21 cellular contexts compared by ENCODE assay signal in genomic region chr15:43299411-43299810, GRCh38. TPM values are rescaled to one million over a fixed set of nuclear protein-coding genes. Genes with fewer than 3 reads are reported as not detected.
DNase-seq lines count a peak whose midpoint lies in the region; ATAC-seq, FAIRE-seq and TF ChIP-seq lines count a peak whose summit lies in the region.
"Had no signal": no experiment of that assay in that cellular context is flagged by ENCODE, and none has a peak within 500 bp of the region (broad histone marks: within the 10 kb centered on the region; RNA-seq: fewer than 3 reads in every experiment).

No MANE protein-coding gene starts in this region.

- no peaks in the 10 kb centered on the region for H3K27me3 ChIP-seq in small intestine (ENCODE audit: control insufficient read depth in 2 of 2, insufficient read depth in 2 of 2, low read length in 2 of 2)
- no peaks in the 10 kb centered on the region for H3K27me3 ChIP-seq in prostate gland (replicated peaks; ENCODE audit: insufficient read depth)
- H3K27me3 ChIP-seq: BE2C had no signal

- DNase-seq in NCI-H2196 (lab: John Stamatoyannopoulos, UW; ENCODE audit: unreplicated experiment) (peak; percentile 19), NCI-H69 (lab: John Stamatoyannopoulos, UW) (peak; percentile 11), SW480 (ENCODE audit: low spot score) (peak; percentile 13), small intestine (peak; percentile 24), prostate gland (ENCODE audit: low spot score) (no peak), left colon (no peak), GM10266 (ENCODE audit: extremely low spot score) (no peak)
- DNase-seq: ACHN; BE2C; CD4-positive, CD25-positive, alpha-beta regulatory T cell; GDM1; GOT3; H7; HFFc6; IMR-90 had no signal

- TF ChIP-seq POLR2A in prostate gland (IDR thresholded peaks at IDR 0.05) = no peak

- intact Hi-C loops in prostate gland (cut with DNase I) = no loop called here
- intact Hi-C loops in left colon (cut with DNase I, micrococcal nuclease) = no loop called here

- H3K36me3 ChIP-seq in small intestine (ENCODE audit: control insufficient read depth in 2 of 2, insufficient read depth in 2 of 2, low read length in 2 of 2) (no peaks in the 10 kb centered on the region), prostate gland (no peaks in the 10 kb centered on the region)
- H3K36me3 ChIP-seq: BE2C had no signal

- H3K27ac ChIP-seq in small intestine (ENCODE audit: low read depth in 1 of 2, low read length in 1 of 2) = no peak overlapping the region
- no peak overlapping the region for H3K27ac ChIP-seq in prostate gland

- H3K4me1 ChIP-seq in small intestine (ENCODE audit: control insufficient read depth in 2 of 2, insufficient read depth in 1 of 2, low read depth in 1 of 2, low read length in 1 of 2) (no peaks in the 10 kb centered on the region), prostate gland (replicated peaks) (no peaks in the 10 kb centered on the region)
- H3K4me1 ChIP-seq: BE2C had no signal

- WGBS in small intestine, 3 donors = 25 to 62% (median 38%) methylated on average over 3 of the region's 3 CpGs
- 61% methylated on average over 3 of the region's 3 CpGs for WGBS in prostate gland

- H3K4me3 ChIP-seq in small intestine (ENCODE audit: low read depth in 1 of 2, low read length in 2 of 2) (no peak overlapping the region), prostate gland (no peak overlapping the region)
- H3K4me3 ChIP-seq: GM12878 had no signal

- ATAC-seq in left colon = no peak
- ATAC-seq: GM12878, HCT116 had no signal

- TF ChIP-seq CTCF in prostate gland (IDR thresholded peaks at IDR 0.05) = no peak
- TF ChIP-seq CTCF in GM10266 (IDR thresholded peaks at IDR 0.05; ENCODE audit: control insufficient read depth, insufficient read depth, low read depth, missing control alignments) = no peak

- no peak for FAIRE-seq in small intestine (lab: Jason Lieb, UNC)
- FAIRE-seq: A204.1, D721Med, GM12878, HTR-8/SVneo had no signal

- no peaks in the 10 kb centered on the region for H3K9me3 ChIP-seq in small intestine (ENCODE audit: control insufficient read depth, low read depth)
- H3K9me3 ChIP-seq in prostate gland = no peaks in the 10 kb centered on the region
- H3K9me3 ChIP-seq: BE2C, Caco-2 had no signal

RNA-seq across cellular contexts. Expression of gene TGM7, which starts 2.6 kb away (rescaled TPM):
- not detected for polyA plus RNA-seq in small intestine
- total RNA-seq in prostate gland (1 to 10 TPM in 1 of 2 donors, not detected in 1; 2.7 TPM), left colon (not detected)
- total RNA-seq: Caco-2; CD4-positive, CD25-positive, alpha-beta regulatory T cell; GM12878; H7; HFFc6; IMR-90 had no signal
- polyA plus RNA-seq: CD4-positive, CD25-positive, alpha-beta regulatory T cell; GM12878; IMR-90 had no signal

RNA-seq across cellular contexts. Expression of gene LCMT2, which starts 31.0 kb away (rescaled TPM):
- polyA plus RNA-seq in small intestine = 1 to 10 TPM; 3.2 to 5.1 (median 3.8) TPM
- total RNA-seq in prostate gland (1 to 10 TPM; 6.8 to 7.4 TPM), left colon (1 to 10 TPM; 5.3 to 6.3 TPM)

RNA-seq across cellular contexts. Expression of gene TGM5, which starts 32.7 kb away (rescaled TPM):
- polyA plus RNA-seq in small intestine = under 1 TPM in 1 of 3 donors, not detected in 2; 0.03 TPM
- total RNA-seq in prostate gland (10 to 100 TPM in 1 of 2 donors, 1 to 10 TPM in 1; 1.6 to 11.3 TPM), left colon (not detected)
- total RNA-seq: Caco-2; CD4-positive, CD25-positive, alpha-beta regulatory T cell; H7; HFFc6; IMR-90 had no signal
- polyA plus RNA-seq: CD4-positive, CD25-positive, alpha-beta regulatory T cell; IMR-90 had no signal

Comparison
In these comparisons a context has a peak if more than half of its experiments do, and no peak if none do; other contexts are left out.
1. DNase-seq: peak in NCI-H2196 (single experiment), NCI-H69 (single experiment), SW480 (single experiment) and small intestine (single experiment); none in prostate gland (single experiment), left colon (0 of 2) and GM10266 (single experiment).